ENCODE assay signal across 18 cellular contexts in genomic region chr16:27644165-27644564, GRCh38.
DNase-seq lines count a peak whose midpoint lies in the region; ATAC-seq and TF ChIP-seq lines count a peak whose summit lies in the region.
"Had no signal": no experiment of that assay in that cellular context is flagged by ENCODE, and none has a peak within 500 bp of the region (broad histone marks: within the 10 kb centered on the region; RNA-seq: fewer than 3 reads in every experiment).

No MANE protein-coding gene starts in this region.

- H3K9ac ChIP-seq in neural progenitor cell: no peak overlapping the region
- H3K9ac ChIP-seq: BLaER1 had no signal

- H3K4me1 ChIP-seq in A673 (ENCODE audit: insufficient read depth, low read length, poor library complexity, severe bottlenecking) (no peaks in the 10 kb centered on the region), neural progenitor cell (no peaks in the 10 kb centered on the region), left lung (peaks cover 0 to 4% of the 10 kb centered on the region in 2 donors)
- H3K4me1 ChIP-seq: BLaER1 had no signal

- no peak overlapping the region for H3K4me3 ChIP-seq in A673 (ENCODE audit: low read depth, low read length, poor library complexity, severe bottlenecking)
- H3K4me3 ChIP-seq in neural progenitor cell: no peak overlapping the region
- H3K4me3 ChIP-seq in left lung: no peak overlapping the region
- H3K4me3 ChIP-seq: BLaER1 had no signal

- DNase-seq in NCI-H146 (lab: John Stamatoyannopoulos, UW) (peak; percentile 9), NCI-H146 treated with DMSO at 0.1 percent for 48 hours (lab: John Stamatoyannopoulos, UW; ENCODE audit: unreplicated experiment) (no peak), A673 (ENCODE audit: low spot score) (peak; percentile 18), NCI-H2227 treated with DMSO at 0.1 percent for 48 hours (lab: John Stamatoyannopoulos, UW) (peak; percentile 64), neural progenitor cell (ENCODE audit: low spot score) (no peak), HuH-7.5 (ENCODE audit: low spot score) (no peak), left lung (no peak)
- DNase-seq in activated T-cell treated with anti-CD3 and anti-CD28 coated beads, Interleukin-2, amount 50 U/mL, for 1 hour: no peak
- DNase-seq: 8988T; CD4-positive, CD25-positive, alpha-beta regulatory T cell; DMS53; H7; Kasumi-1; NCI-H1092 treated with DMSO at 0.1 percent for 48 hours; NCI-H1694 treated with DMSO at 0.1 percent for 48 hours; NCI-H2081 had no signal

- peak overlapping the region; percentile 53 for H3K27ac Mint-ChIP-seq in neural progenitor cell
- H3K27ac Mint-ChIP-seq: CD4-positive, CD25-positive, alpha-beta regulatory T cell had no signal

- H3K4me1 Mint-ChIP-seq in neural progenitor cell: peaks cover 6% of the 10 kb centered on the region
- H3K4me1 Mint-ChIP-seq: CD4-positive, CD25-positive, alpha-beta regulatory T cell had no signal

- intact Hi-C loops in A673 (cut with micrococcal nuclease; ENCODE audit: unreplicated experiment) (no loop called here), left lung (cut with DNase I) (no loop called here)

- H3K4me3 Mint-ChIP-seq in neural progenitor cell: no peak overlapping the region
- H3K4me3 Mint-ChIP-seq: CD4-positive, CD25-positive, alpha-beta regulatory T cell had no signal

- H3K79me2 ChIP-seq in neural progenitor cell (ENCODE audit: low read depth): no peaks in the 10 kb centered on the region

- no peaks in the 10 kb centered on the region for H3K36me3 Mint-ChIP-seq in neural progenitor cell

- H3K27me3 ChIP-seq in A673 (replicated peaks; ENCODE audit: insufficient read depth, low read depth, low read length, poor library complexity) (no peaks in the 10 kb centered on the region), neural progenitor cell (no peaks in the 10 kb centered on the region), left lung (no peaks in the 10 kb centered on the region)
- H3K27me3 ChIP-seq: BLaER1 had no signal

- H3K9me3 ChIP-seq in A673 (ENCODE audit: low read depth, low read length, poor library complexity, severe bottlenecking) (no peaks in the 10 kb centered on the region), neural progenitor cell (ENCODE audit: low read depth) (no peaks in the 10 kb centered on the region), left lung (no peaks in the 10 kb centered on the region)

- H4K20me1 ChIP-seq in neural progenitor cell (ENCODE audit: low read depth): no peaks in the 10 kb centered on the region

- H3F3A ChIP-seq in neural progenitor cell (ENCODE audit: low read depth): no peaks in the 10 kb centered on the region

- TF ChIP-seq CTCF in A673 (conservative IDR thresholded peaks at IDR 0.05; ENCODE audit: low read depth, low read length) (no peak), neural progenitor cell (IDR thresholded peaks at IDR 0.05) (no peak), left lung (IDR thresholded peaks at IDR 0.05) (no peak)

- no peak overlapping the region for H2AFZ ChIP-seq in neural progenitor cell (replicated peaks)

- H3K9me3 Mint-ChIP-seq in neural progenitor cell: no peaks in the 10 kb centered on the region
- H3K9me3 Mint-ChIP-seq: CD4-positive, CD25-positive, alpha-beta regulatory T cell had no signal

- H3K27ac ChIP-seq in A673 (ENCODE audit: low read depth, low read length, poor library complexity, severe bottlenecking): no peak overlapping the region
- H3K27ac ChIP-seq in neural progenitor cell: no peak overlapping the region
- no peak overlapping the region for H3K27ac ChIP-seq in left lung
- H3K27ac ChIP-seq: BLaER1, HL-60 had no signal

- H3K27me3 Mint-ChIP-seq in neural progenitor cell (ENCODE audit: insufficient read depth, low read depth): peaks cover 4% of the 10 kb centered on the region
- H3K27me3 Mint-ChIP-seq: CD4-positive, CD25-positive, alpha-beta regulatory T cell had no signal

- no peak overlapping the region for H3K4me2 ChIP-seq in neural progenitor cell
- H3K4me2 ChIP-seq: BLaER1 had no signal

- POLR2A ChIA-PET in A673 (lab: Charles Lee; ENCODE audit: low non-redundant PET): no interaction called here

- CTCF ChIA-PET in A673 (lab: Charles Lee): no interaction called here

- no peak for ATAC-seq in left lung

- H3K36me3 ChIP-seq in A673 (ENCODE audit: insufficient read depth, low read length, poor library complexity, severe bottlenecking) (no peaks in the 10 kb centered on the region), neural progenitor cell (no peaks in the 10 kb centered on the region), left lung (peaks cover 0 to 11% of the 10 kb centered on the region in 2 donors)

- BruUV-seq in A673 (replicated peaks; lab: Mats Ljungman, UMichigan): no TSS peak

Comparison
In these comparisons a context has a peak if more than half of its experiments do, and no peak if none do; other contexts are left out.
1. DNase-seq: peak in NCI-H146 (single experiment), A673 (single experiment) and NCI-H2227 treated with DMSO at 0.1 percent for 48 hours (single experiment); none in NCI-H146 treated with DMSO at 0.1 percent for 48 hours (single experiment), neural progenitor cell (single experiment), HuH-7.5 (single experiment), activated T-cell treated with anti-CD3 and anti-CD28 coated beads, Interleukin-2, amount 50 U/mL, for 1 hour (single experiment) and left lung (0 of 2).